34 cellular contexts compared by ENCODE assay signal in the genomic region with DNA sequence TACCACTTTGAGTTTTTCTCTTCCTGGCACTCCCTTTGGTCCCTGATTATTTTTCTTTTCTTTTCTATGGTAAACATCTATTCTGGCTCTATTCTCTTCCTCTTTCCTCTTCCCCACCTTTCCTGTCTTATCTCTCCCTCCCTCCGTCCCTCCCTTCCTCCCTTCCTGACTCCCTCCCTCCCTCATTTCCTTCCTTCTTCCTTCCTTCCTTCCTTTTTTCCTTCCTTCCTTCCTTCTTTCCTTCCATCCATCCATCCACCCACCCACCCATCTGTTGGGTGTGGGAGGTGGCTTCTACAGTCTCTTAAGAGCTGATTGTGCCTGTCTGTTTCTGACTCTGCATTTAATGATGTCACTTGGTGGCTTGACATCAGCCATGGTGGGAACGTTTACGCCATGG. TPM values are rescaled to one million over a fixed set of nuclear protein-coding genes. Genes with fewer than 3 reads are reported as not detected.
"Had no signal": no experiment of that assay in that cellular context is flagged by ENCODE, and none has a peak within 500 bp of the region (broad histone marks: within the 10 kb centered on the region; RNA-seq: fewer than 3 reads in every experiment).

No MANE protein-coding gene starts in this region.

- H3K4me3 ChIP-seq: colonic mucosa, esophagus squamous epithelium, gastrocnemius medialis, heart right ventricle, left lung, lower lobe of right lung, mucosa of descending colon had no signal

- H3K4me1 ChIP-seq: colonic mucosa, esophagus squamous epithelium, gastrocnemius medialis, left lung, lower lobe of right lung had no signal

- H3K27ac ChIP-seq: colonic mucosa, epithelial cell of prostate, esophagus squamous epithelium, gastrocnemius medialis, heart right ventricle, left lung, lower lobe of right lung had no signal

- H3K9me3 ChIP-seq: colonic mucosa, esophagus squamous epithelium, gastrocnemius medialis, heart right ventricle, left lung, lower lobe of right lung, mucosa of descending colon had no signal

- FAIRE-seq: endometrium, islet of Langerhans, keratinocyte had no signal

- H3K36me3 ChIP-seq: colonic mucosa, esophagus squamous epithelium, gastrocnemius medialis, heart right ventricle, left lung, lower lobe of right lung had no signal

- ATAC-seq: effector memory CD8-positive, alpha-beta T cell; esophagus mucosa; gastrocnemius medialis; heart right ventricle; left cardiac atrium; left lung; left ventricle myocardium superior; lower lobe of right lung; mucosa of descending colon had no signal

- H3K27me3 ChIP-seq: colonic mucosa had no signal

- DNase-seq: colonic mucosa; cortex of kidney; effector CD8-positive, alpha-beta T cell; effector memory CD8-positive, alpha-beta T cell; erythroblast; esophagus squamous epithelium; foreskin fibroblast; foreskin melanocyte; gastrocnemius medialis; glutamatergic neuron; head of caudate nucleus; heart right ventricle; hippocampal formation; left cardiac atrium; left lung; left ventricle myocardium superior; lower lobe of right lung; mesenchymal stem cell; mucosa of descending colon; naive B cell had no signal

RNA-seq across cellular contexts. Expression of a gene that starts 43.5 kb away (rescaled TPM):
- total RNA-seq: colonic mucosa, dermis microvascular lymphatic vessel endothelial cell, endodermal cell, esophagus mucosa, esophagus squamous epithelium, gastrocnemius medialis, glomerular endothelial cell, heart right ventricle, kidney epithelial cell, left cardiac atrium, left lung, left ventricle myocardium superior, lower leg skin, lower lobe of right lung, lung microvascular endothelial cell, mesenteric fat pad, mesothelial cell of epicardium, mucosa of descending colon, myocyte had no signal
- polyA plus RNA-seq: heart right ventricle, keratinocyte had no signal
